Comparison of ENCODE assay signal across 23 cellular contexts in genomic region chr12:126139355-126139754, GRCh38.
DNase-seq lines count a peak whose midpoint lies in the region; ATAC-seq, FAIRE-seq and TF ChIP-seq lines count a peak whose summit lies in the region.
"Had no signal": no experiment of that assay in that cellular context is flagged by ENCODE, and none has a peak within 500 bp of the region (broad histone marks: within the 10 kb centered on the region; RNA-seq: fewer than 3 reads in every experiment).

No MANE protein-coding gene starts in this region.

- no peak overlapping the region for H3K18ac ChIP-seq in H1 (ENCODE audit: extremely low read depth, low read length)

- H3K27ac ChIP-seq in OCI-LY3 (ENCODE audit: low read length) (no peak overlapping the region), H1 (ENCODE audit: low read depth, low read length) (no peak overlapping the region), heart right ventricle (no peak overlapping the region)
- H3K27ac ChIP-seq: BLaER1, right lobe of liver, transverse colon had no signal

- H3K27me3 ChIP-seq in OCI-LY3 (ENCODE audit: low read depth, low read length) (no peaks in the 10 kb centered on the region), H1 (replicated peaks in 1 of 4; ENCODE audit: control insufficient read depth in 3 of 4, extremely low read depth in 1 of 4, insufficient read depth in 3 of 4, low read length in 3 of 4) (no peaks in the 10 kb centered on the region), heart right ventricle (no peaks in the 10 kb centered on the region)
- H3K27me3 ChIP-seq: BLaER1, right lobe of liver, transverse colon had no signal

- H2BK5ac ChIP-seq in H1 (ENCODE audit: low read depth, low read length): no peak overlapping the region

- H3K79me1 ChIP-seq in H1 (ENCODE audit: low read depth, low read length): no peaks in the 10 kb centered on the region

- POLR2A ChIA-PET in H1 (lab: Charles Lee; ENCODE audit: partially characterized antibody): no interaction called here

- no peaks in the 10 kb centered on the region for H3K23me2 ChIP-seq in H1 (ENCODE audit: low read depth, low read length)

- H3K4me1 ChIP-seq in OCI-LY3 (ENCODE audit: low read length) (no peaks in the 10 kb centered on the region), H1 (replicated peaks in 1 of 4; ENCODE audit: control insufficient read depth in 3 of 4, insufficient read depth in 4 of 4, low read length in 3 of 4) (no peaks in the 10 kb centered on the region), heart right ventricle (no peaks in the 10 kb centered on the region)
- H3K4me1 ChIP-seq: BLaER1, right lobe of liver, transverse colon had no signal

- H4K5ac ChIP-seq in H1 (ENCODE audit: insufficient read length, low read depth, low read length): no peak overlapping the region

- no peak overlapping the region for H3K23ac ChIP-seq in H1 (ENCODE audit: insufficient read length)

- H2BK12ac ChIP-seq in H1 (ENCODE audit: low read depth, low read length): no peak overlapping the region

- TF ChIP-seq POLR2A in H1 (IDR thresholded peaks at IDR 0.05; ENCODE audit: control extremely low read depth in 1 of 2, low read depth in 2 of 2, low read length in 2 of 2): no peak

- no peak overlapping the region for H3K4ac ChIP-seq in H1 (replicated peaks; ENCODE audit: insufficient read length, low read depth, low read length)

- peak; percentile 11 to 38; a peak in 2 of 4 replicates for TF ChIP-seq RAD21 in H1 (IDR thresholded peaks at IDR 0.05 in 1 of 2, conservative IDR thresholded peaks at IDR 0.05 in 1 of 2; ENCODE audit: low read depth in 2 of 2, low read length in 2 of 2)

- no peak overlapping the region for H2BK15ac ChIP-seq in H1 (ENCODE audit: low read length)

- WGBS in H1 (ENCODE audit: extremely low coverage in 1 of 2, insufficient coverage in 1 of 2, insufficient read length in 1 of 2, insufficient replicate concordance in 2 of 2, low coverage in 1 of 2, low lambda C conversion rate in 2 of 2, missing lambda C conversion rate in 1 of 2), 2 experiments: 99% methylated on average over 5 of the region's 5 CpGs; no CpG with 5 or more reads in 1 of the 2 experiments
- 89 to 91% methylated on average over 5 of the region's 5 CpGs for WGBS in heart right ventricle, 2 donors

- intact Hi-C loops in heart right ventricle (cut with DNase I): no loop called here

- H3K36me3 ChIP-seq in OCI-LY3 (replicated peaks; ENCODE audit: low read depth, low read length): no peaks in the 10 kb centered on the region
- no peaks in the 10 kb centered on the region; a peak in 1 of 8 replicates for H3K36me3 ChIP-seq in H1 (ENCODE audit: control insufficient read depth in 2 of 4, insufficient read depth in 4 of 4, low read length in 3 of 4)
- H3K36me3 ChIP-seq in heart right ventricle: no peaks in the 10 kb centered on the region
- H3K36me3 ChIP-seq: BLaER1, right lobe of liver, transverse colon had no signal

- no peak for TF ChIP-seq EP300 in H1 (IDR thresholded peaks at IDR 0.05; ENCODE audit: borderline replicate concordance in 1 of 2, low read depth in 2 of 2, low read length in 2 of 2)

- H3K79me2 ChIP-seq in OCI-LY3 (ENCODE audit: low read length) (no peaks in the 10 kb centered on the region), H1 (ENCODE audit: control insufficient read depth in 1 of 2, insufficient read depth in 2 of 2, low read length in 2 of 2) (no peaks in the 10 kb centered on the region)

- H4K20me1 ChIP-seq in OCI-LY3 (ENCODE audit: insufficient read depth, low read length) (no peaks in the 10 kb centered on the region), H1 (replicated peaks in 1 of 2; ENCODE audit: control insufficient read depth in 1 of 2, insufficient read depth in 2 of 2, low read length in 2 of 2) (no peaks in the 10 kb centered on the region)
- H4K20me1 ChIP-seq: BLaER1 had no signal

- no peak overlapping the region for H3K4me2 ChIP-seq in OCI-LY3 (ENCODE audit: low read length)
- H3K4me2 ChIP-seq in H1 (ENCODE audit: insufficient read depth in 1 of 2, low read depth in 2 of 2, low read length in 2 of 2): no peak overlapping the region
- H3K4me2 ChIP-seq: BLaER1 had no signal

- peak; percentile 20; the same call in 1 of the 2 replicates for TF ChIP-seq CTCF in OCI-LY3 (IDR thresholded peaks at IDR 0.05; ENCODE audit: low read depth, low read length)
- peak in 1 of 3 experiments; percentile 51; a peak in 1 of 4 replicates for TF ChIP-seq CTCF in H1 (IDR thresholded peaks at IDR 0.05; ENCODE audit: control extremely low read depth in 1 of 3, insufficient read depth in 1 of 3, low read depth in 1 of 3, low read length in 3 of 3)
- no peak for TF ChIP-seq CTCF in heart right ventricle (IDR thresholded peaks at IDR 0.05)

- no peak overlapping the region for H4K91ac ChIP-seq in H1 (replicated peaks; ENCODE audit: insufficient read length, low read length)

- H4K8ac ChIP-seq in H1 (ENCODE audit: extremely low read depth, insufficient read depth, low read length): no peak overlapping the region

- H2BK120ac ChIP-seq in H1 (replicated peaks; ENCODE audit: low read depth, low read length): no peak overlapping the region

- CTCF ChIA-PET in H1 (lab: Charles Lee; ENCODE audit: partially characterized antibody): interaction anchor here (1.0 kb wide), 1 partner anchor 10 kb away, joined by 3 read pairs; no protein-coding TSS in a partner anchor

- no peak overlapping the region for H3K56ac ChIP-seq in H1 (replicated peaks; ENCODE audit: insufficient read length, low read depth, low read length)

- no peak for ATAC-seq in heart right ventricle
- ATAC-seq: esophagus mucosa, HepG2, left lobe of liver, right lobe of liver had no signal

- H2AFZ ChIP-seq in OCI-LY3 (ENCODE audit: low read depth, low read length) (no peak overlapping the region), H1 (ENCODE audit: low read length) (no peak overlapping the region)

- H3K4me3 ChIP-seq in OCI-LY3 (ENCODE audit: low read length): no peak overlapping the region
- H3K4me3 ChIP-seq in H1 (ENCODE audit: extremely low read depth in 1 of 4, insufficient read depth in 2 of 4, low read depth in 3 of 4, low read length in 4 of 4): no peak overlapping the region
- no peak overlapping the region for H3K4me3 ChIP-seq in heart right ventricle
- H3K4me3 ChIP-seq: BLaER1, right lobe of liver, transverse colon had no signal

- H3K9me3 ChIP-seq in OCI-LY3 (ENCODE audit: insufficient read depth, low read length) (peaks cover 15% of the 10 kb centered on the region; the same call in 1 of the 2 replicates), H1 (ENCODE audit: insufficient read depth in 2 of 2, low read depth in 1 of 2, low read length in 1 of 2) (peaks cover 26 to 28% of the 10 kb centered on the region in 2 experiments), heart right ventricle (peaks cover 0 to 66% (median 16%) of the 10 kb centered on the region in 11 donors)

- H2BK20ac ChIP-seq in H1 (ENCODE audit: low read length): no peak overlapping the region

- peak; percentile 16 for DNase-seq in DMS53 (lab: John Stamatoyannopoulos, UW)
- DNase-seq in DMS53 treated with DMSO at 0.1 percent for 48 hours (lab: John Stamatoyannopoulos, UW; ENCODE audit: unreplicated experiment): no peak
- DNase-seq in H1 (ENCODE audit: low read depth in 1 of 2, low spot score in 2 of 2): no peak
- no peak for DNase-seq in heart right ventricle
- no peak for DNase-seq in NCI-H526 (lab: John Stamatoyannopoulos, UW)
- DNase-seq in OCI-M2 (lab: John Stamatoyannopoulos, UW; ENCODE audit: unreplicated experiment): no peak
- no peak for DNase-seq in SHP77 (lab: John Stamatoyannopoulos, UW)
- DNase-seq: 8988T; activated CD4-positive, alpha-beta T cell treated with anti-CD3 and anti-CD28 coated beads, Interleukin-2, amount 10 ng/mL, durations not matched to agents 7 days and 5 days; activated effector memory CD4-positive, alpha-beta T cell treated with anti-CD3 and anti-CD28 coated beads, Interleukin-2, amount 50 U/mL, for 16 hours; caudate nucleus; GDM1; NCI-H1694; nucleus accumbens; right lobe of liver; stimulated activated naive CD4-positive, alpha-beta T cell; SW 1271; transverse colon had no signal

- no peak overlapping the region for H2AK5ac ChIP-seq in H1 (ENCODE audit: low read depth, low read length)

- no peak for FAIRE-seq in H1 (lab: Jason Lieb, UNC)
- FAIRE-seq: HepG2 had no signal

- H3K9ac ChIP-seq in OCI-LY3 (ENCODE audit: low read length) (no peak overlapping the region), H1 (replicated peaks in 1 of 4; ENCODE audit: extremely low read depth in 1 of 4, low read depth in 3 of 4, low read length in 3 of 4) (no peak overlapping the region)
- H3K9ac ChIP-seq: BLaER1 had no signal

- H3K14ac ChIP-seq in H1 (ENCODE audit: insufficient read length): no peak overlapping the region

TF ChIP-seq in H1, 55 proteins besides CTCF, POLR2A, EP300 and RAD21:
- no peak for TF ChIP-seq EGR1 (IDR thresholded peaks at IDR 0.05; ENCODE audit: borderline replicate concordance, low read depth, low read length)
- TF ChIP-seq CREB1 (IDR thresholded peaks at IDR 0.05): no peak
- TF ChIP-seq SP2 (IDR thresholded peaks at IDR 0.05; ENCODE audit: low read length): no peak
- no peak for TF ChIP-seq RFX5 (IDR thresholded peaks at IDR 0.05; ENCODE audit: borderline replicate concordance, low read depth, low read length)
- TF ChIP-seq CEBPB (IDR thresholded peaks at IDR 0.05; ENCODE audit: low read depth, low read length): no peak
- TF ChIP-seq POU5F1 (IDR thresholded peaks at IDR 0.05; ENCODE audit: low read depth, low read length): no peak
- TF ChIP-seq CBX8 (IDR thresholded peaks at IDR 0.05; ENCODE audit: borderline replicate concordance, low read depth, low read length): no peak
- no peak for TF ChIP-seq YY1 (IDR thresholded peaks at IDR 0.05; ENCODE audit: low read depth, low read length)
TF ChIP-seq in H1: peak in this region for 0.
